In the genomic region with DNA sequence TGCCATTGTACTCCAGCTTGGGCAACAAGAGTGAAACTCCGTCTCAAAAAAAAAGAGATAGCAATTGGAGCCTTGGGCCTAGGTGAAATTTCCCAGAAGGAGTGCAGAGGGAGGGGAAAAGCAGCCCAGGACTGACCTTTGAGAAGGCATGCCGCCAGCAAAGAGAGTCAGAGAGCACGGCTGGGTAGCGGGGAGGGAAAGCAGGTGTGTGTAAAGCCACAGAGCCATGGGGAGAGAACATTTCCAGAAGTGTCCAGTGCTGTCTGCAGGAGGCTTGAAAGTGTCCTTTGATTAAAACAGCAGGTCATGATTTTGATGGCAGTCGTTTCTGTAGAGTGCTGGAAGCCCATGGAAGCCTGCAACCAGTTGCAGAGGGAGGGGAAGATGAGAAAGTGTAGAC, we compare ENCODE assay signal across 16 cellular contexts. TPM values are rescaled to one million over a fixed set of nuclear protein-coding genes. Genes with fewer than 3 reads are reported as not detected.
DNase-seq lines count a peak whose midpoint lies in the region; ATAC-seq and TF ChIP-seq lines count a peak whose summit lies in the region.
"Had no signal": no experiment of that assay in that cellular context is flagged by ENCODE, and none has a peak within 500 bp of the region (broad histone marks: within the 10 kb centered on the region; RNA-seq: fewer than 3 reads in every experiment).

No MANE protein-coding gene starts in this region.

- TF ChIP-seq CTCF in GM23338 (conservative IDR thresholded peaks at IDR 0.05; ENCODE audit: low read depth in 2 of 2) = no peak

- ATAC-seq in GM23338 (no peak), naive B cell (ENCODE audit: low read depth in 2 of 2) (no peak), HG02840 (IDR thresholded peaks at IDR 0.05; ENCODE audit: low FRiP score, unreplicated experiment) (no peak)
- ATAC-seq: Panc1 had no signal

- peak overlapping the region in 4 of 11 experiments; percentile 19 to 61 (median 34); a peak in 4 of 22 replicates for H3K27ac ChIP-seq in BLaER1 treated with 17β-estradiol and CSF1 and Interleukin-3, amounts not matched to agents 10 nM and 100 nM
- peak overlapping the region; percentile 72; the same call in 1 of the 2 replicates for H3K27ac ChIP-seq in GM23338 (ENCODE audit: low read depth)
- H3K27ac ChIP-seq in SJCRH30 = no peak overlapping the region

- peaks cover 73% of the 10 kb centered on the region for H3K36me3 Mint-ChIP-seq in GM23338 (ENCODE audit: low read depth)
- H3K36me3 Mint-ChIP-seq in activated naive CD8-positive, alpha-beta T cell = no peaks in the 10 kb centered on the region
- peaks cover 8 to 12% of the 10 kb centered on the region in 2 donors for H3K36me3 Mint-ChIP-seq in naive B cell

- peaks cover 50 to 75% (median 68%) of the 10 kb centered on the region in 10 experiments for H3K4me1 ChIP-seq in BLaER1 treated with 17β-estradiol and CSF1 and Interleukin-3, amounts not matched to agents 10 nM and 100 nM
- H3K4me1 ChIP-seq in GM23338 (ENCODE audit: insufficient read depth) (no peaks in the 10 kb centered on the region; the same call in 1 of the 2 replicates), SJCRH30 (no peaks in the 10 kb centered on the region)

- DNase-seq in GM23338 (ENCODE audit: low spot score) (no peak), naive B cell (no peak), glomerular visceral epithelial cell (ENCODE audit: extremely low spot score) (no peak), SJCRH30 (no peak)
- DNase-seq in stimulated activated CD4-positive, alpha-beta T cell treated with anti-CD3 and anti-CD28 coated beads, Interleukin-15, amount 100 ng/mL, for 24 hours = no peak
- DNase-seq: activated gamma-delta T cell treated with Interleukin-2 at 50 U/mL for 16 hours, foreskin melanocyte, Karpas-422, NCI-H146 had no signal

- H3K9me3 Mint-ChIP-seq in GM23338 (no peaks in the 10 kb centered on the region; the same call in 1 of the 3 replicates), naive B cell (no peaks in the 10 kb centered on the region)
- H3K9me3 Mint-ChIP-seq in activated naive CD8-positive, alpha-beta T cell (ENCODE audit: low read depth) = no peaks in the 10 kb centered on the region
- H3K9me3 Mint-ChIP-seq: stimulated activated naive CD8-positive, alpha-beta T cell treated with anti-CD3 and anti-CD28 coated beads, Interleukin-15, Interleukin-2, amounts not matched to agents 100 ng/mL and 50 ng/mL, for 24 hours had no signal

- peak overlapping the region; percentile 52 to 99 (median 67) for H3K4me2 ChIP-seq in BLaER1 treated with 17β-estradiol and CSF1 and Interleukin-3, amounts not matched to agents 10 nM and 100 nM
- no peak overlapping the region for H3K4me2 ChIP-seq in GM23338

- H3K79me2 ChIP-seq in GM23338 (replicated peaks; ENCODE audit: insufficient read depth) = peaks cover 3% of the 10 kb centered on the region; the same call in 1 of the 2 replicates

- H4K20me1 ChIP-seq in BLaER1 treated with 17β-estradiol and CSF1 and Interleukin-3, amounts not matched to agents 10 nM and 100 nM = peaks cover 0 to 17% (median 0%) of the 10 kb centered on the region in 11 experiments; a peak in 5 of 22 replicates
- peaks cover 42% of the 10 kb centered on the region for H4K20me1 ChIP-seq in GM23338 (replicated peaks; ENCODE audit: insufficient read depth)

- peaks cover 79% of the 10 kb centered on the region for H3F3A ChIP-seq in GM23338 (replicated peaks; ENCODE audit: low read depth)

- no peak overlapping the region; the same call in 1 of the 2 replicates for H3K27ac Mint-ChIP-seq in GM23338
- peak overlapping the region; percentile 92 for H3K27ac Mint-ChIP-seq in activated naive CD8-positive, alpha-beta T cell
- H3K27ac Mint-ChIP-seq in naive B cell = peak overlapping the region in 5 of 6 donors; percentile 69 to 92 (median 80)

- peaks cover 3 to 28% (median 14%) of the 10 kb centered on the region in 11 experiments; a peak in 21 of 22 replicates for H3K36me3 ChIP-seq in BLaER1 treated with 17β-estradiol and CSF1 and Interleukin-3, amounts not matched to agents 10 nM and 100 nM
- H3K36me3 ChIP-seq in GM23338 (ENCODE audit: insufficient read depth) (peaks cover 6% of the 10 kb centered on the region; the same call in 1 of the 2 replicates), SJCRH30 (no peaks in the 10 kb centered on the region)

- H3K4me3 ChIP-seq in BLaER1 treated with 17β-estradiol and CSF1 and Interleukin-3, amounts not matched to agents 10 nM and 100 nM = no peak overlapping the region
- H3K4me3 ChIP-seq in GM23338 = no peak overlapping the region
- no peak overlapping the region for H3K4me3 ChIP-seq in SJCRH30
- H3K4me3 ChIP-seq: GM12878 had no signal

- H3K4me1 Mint-ChIP-seq in GM23338 (peaks cover 4% of the 10 kb centered on the region; the same call in 1 of the 3 replicates), naive B cell (peaks cover 60 to 76% (median 66%) of the 10 kb centered on the region in 3 donors)
- peaks cover 78% of the 10 kb centered on the region for H3K4me1 Mint-ChIP-seq in activated naive CD8-positive, alpha-beta T cell (ENCODE audit: low read depth)

- no peaks in the 10 kb centered on the region for H3K9me2 ChIP-seq in GM23338 (ENCODE audit: insufficient read depth)

- H3K9ac ChIP-seq in BLaER1 treated with 17β-estradiol and CSF1 and Interleukin-3, amounts not matched to agents 10 nM and 100 nM = peak overlapping the region in 1 of 11 experiments; percentile 11; a peak in 3 of 22 replicates

- H3K27me3 ChIP-seq in BLaER1 treated with 17β-estradiol and CSF1 and Interleukin-3, amounts not matched to agents 10 nM and 100 nM = no peaks in the 10 kb centered on the region
- H3K27me3 ChIP-seq in GM23338 (ENCODE audit: insufficient read depth) (no peaks in the 10 kb centered on the region), SJCRH30 (no peaks in the 10 kb centered on the region)

- H3K27me3 Mint-ChIP-seq in GM23338 (ENCODE audit: insufficient read depth, low read depth, poor library complexity) (peaks cover 37% of the 10 kb centered on the region), naive B cell (no peaks in the 10 kb centered on the region)
- no peaks in the 10 kb centered on the region for H3K27me3 Mint-ChIP-seq in activated naive CD8-positive, alpha-beta T cell
- H3K27me3 Mint-ChIP-seq: stimulated activated naive CD8-positive, alpha-beta T cell treated with anti-CD3 and anti-CD28 coated beads, Interleukin-15, Interleukin-2, amounts not matched to agents 100 ng/mL and 50 ng/mL, for 24 hours had no signal

- H3K9me3 ChIP-seq in BLaER1 treated with 17β-estradiol and CSF1 and Interleukin-3, amounts not matched to agents 10 nM and 100 nM (replicated peaks in 1 of 11) = peaks cover 0 to 4% (median 0%) of the 10 kb centered on the region in 11 experiments; a peak in 2 of 22 replicates
- H3K9me3 ChIP-seq in SJCRH30 (replicated peaks) = no peaks in the 10 kb centered on the region

- H3K4me3 Mint-ChIP-seq in GM23338 = no peak overlapping the region
- peak overlapping the region; percentile 28 for H3K4me3 Mint-ChIP-seq in activated naive CD8-positive, alpha-beta T cell
- peak overlapping the region in 5 of 8 donors; percentile 59 to 84 (median 64) for H3K4me3 Mint-ChIP-seq in naive B cell
- H3K4me3 Mint-ChIP-seq: stimulated activated naive CD8-positive, alpha-beta T cell treated with anti-CD3 and anti-CD28 coated beads, Interleukin-15, Interleukin-2, amounts not matched to agents 100 ng/mL and 50 ng/mL, for 24 hours had no signal

- no peak overlapping the region for H2AFZ ChIP-seq in GM23338

TF ChIP-seq in GM23338, 12 proteins besides CTCF, POLR2A, EP300 and RAD21 (continues in another document):
- TF ChIP-seq, protein P1, sequence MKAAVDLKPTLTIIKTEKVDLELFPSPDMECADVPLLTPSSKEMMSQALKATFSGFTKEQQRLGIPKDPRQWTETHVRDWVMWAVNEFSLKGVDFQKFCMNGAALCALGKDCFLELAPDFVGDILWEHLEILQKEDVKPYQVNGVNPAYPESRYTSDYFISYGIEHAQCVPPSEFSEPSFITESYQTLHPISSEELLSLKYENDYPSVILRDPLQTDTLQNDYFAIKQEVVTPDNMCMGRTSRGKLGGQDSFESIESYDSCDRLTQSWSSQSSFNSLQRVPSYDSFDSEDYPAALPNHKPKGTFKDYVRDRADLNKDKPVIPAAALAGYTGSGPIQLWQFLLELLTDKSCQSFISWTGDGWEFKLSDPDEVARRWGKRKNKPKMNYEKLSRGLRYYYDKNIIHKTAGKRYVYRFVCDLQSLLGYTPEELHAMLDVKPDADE (IDR thresholded peaks at IDR 0.05) = no peak
- TF ChIP-seq STAT1 (IDR thresholded peaks at IDR 0.05; ENCODE audit: unreplicated experiment) = no peak
- TF ChIP-seq ZNF114 (CRISPR knock-in tag; IDR thresholded peaks at IDR 0.05) = no peak
- no peak for TF ChIP-seq JUNB (IDR thresholded peaks at IDR 0.05; ENCODE audit: unreplicated experiment)

RNA-seq across cellular contexts. Expression of a gene that starts 8.1 kb away (rescaled TPM):
- not detected in 2 replicates for total RNA-seq in GM23338 (2014; rRNA removed; shearing (Covaris generic))
- polyA plus RNA-seq in GM23338 (2016; fragmentation: Nextera tagmentation; extraction: Ambion mirVana) = 2.0 and 3.2 TPM in 2 replicates
- 10 to 100 TPM in 5 of 6 donors, 1 to 10 TPM in 1; 1.4 to 70.0 (median 29.5) TPM for polyA plus RNA-seq in naive B cell (ENCODE audit: low read depth in 6 of 6)
- not detected in 2 replicates for total RNA-seq in SJCRH30 (2014; rRNA removed; shearing (Covaris generic))

RNA-seq across cellular contexts. Expression of a gene that starts 40.3 kb away (rescaled TPM):
- total RNA-seq in GM23338 (2014; rRNA removed; shearing (Covaris generic)) = not detected in 2 replicates
- polyA plus RNA-seq in GM23338 (2016; fragmentation: Nextera tagmentation; extraction: Ambion mirVana) (not detected in 2 replicates), naive B cell (ENCODE audit: low read depth in 6 of 6) (under 1 TPM in 1 of 6 donors, not detected in 5; 0.13 TPM)
- total RNA-seq in SJCRH30 (2014; rRNA removed; shearing (Covaris generic)) = not detected in 2 replicates
- total RNA-seq: Daoy, GM12878 had no signal
- polyA plus RNA-seq: GM12878 had no signal

RNA-seq across cellular contexts. Expression of a gene that starts 52.8 kb away (rescaled TPM):
- 179 and 192 TPM in 2 replicates for total RNA-seq in GM23338 (2014; rRNA removed; shearing (Covaris generic))
- 110 and 120 TPM in 2 replicates for polyA plus RNA-seq in GM23338 (2016; fragmentation: Nextera tagmentation; extraction: Ambion mirVana)
- polyA plus RNA-seq in naive B cell (ENCODE audit: low read depth in 6 of 6) = 10 to 100 TPM; 24.0 to 29.6 (median 26.3) TPM
- total RNA-seq in SJCRH30 (2014; rRNA removed; shearing (Covaris generic)) = 115 and 122 TPM in 2 replicates

RNA-seq across cellular contexts. Expression of a gene that starts 58.7 kb away (rescaled TPM):
- total RNA-seq in GM23338 (2014; rRNA removed; shearing (Covaris generic)) = 102 and 128 TPM in 2 replicates
- 65.4 and 79.1 TPM in 2 replicates for polyA plus RNA-seq in GM23338 (2016; fragmentation: Nextera tagmentation; extraction: Ambion mirVana)
- not detected for polyA plus RNA-seq in naive B cell (ENCODE audit: low read depth in 6 of 6)
- total RNA-seq in SJCRH30 (2014; rRNA removed; shearing (Covaris generic)) = 51.0 and 51.9 TPM in 2 replicates
